Comparison of ENCODE assay signal across 1 cellular context in the genomic region with DNA sequence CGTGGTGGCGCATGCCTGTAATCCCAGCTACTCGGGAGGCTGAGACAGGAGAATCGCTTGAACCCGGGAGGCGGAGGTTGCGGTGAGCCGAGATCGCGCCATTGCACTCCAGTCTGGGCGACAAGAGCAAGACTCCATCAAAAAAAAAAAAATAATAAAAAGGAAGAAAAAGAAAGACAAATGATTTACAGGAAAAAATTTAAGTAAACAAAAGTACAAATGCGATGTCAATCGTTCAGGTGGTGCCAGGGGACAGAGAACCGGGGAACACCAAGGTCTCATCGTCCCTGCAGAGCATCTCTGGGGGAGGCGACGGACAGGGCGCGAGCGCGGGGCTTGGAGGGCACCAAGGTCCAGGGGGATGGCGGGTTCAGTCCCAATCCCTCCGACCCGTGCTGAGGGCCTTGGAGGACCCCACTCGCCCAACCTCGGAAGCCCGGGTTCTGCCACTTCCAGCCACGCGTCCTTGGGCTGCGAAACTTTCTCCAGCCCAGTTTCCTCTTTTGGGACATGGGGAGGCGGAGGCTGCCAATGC.
TF ChIP-seq lines count a peak whose summit lies in the region.

No MANE protein-coding gene starts in this region.

TF ChIP-seq in K562, 482 proteins besides CTCF, POLR2A, EP300 and RAD21 (continued from another document and continues in another):
- TF ChIP-seq RERE (CRISPR knock-in tag; IDR thresholded peaks at IDR 0.05; ENCODE audit: borderline replicate concordance) (no peak), BRF2 (IDR thresholded peaks at IDR 0.05; ENCODE audit: borderline replicate concordance, insufficient read depth, insufficient read length) (no peak), THRAP3 (IDR thresholded peaks at IDR 0.05; ENCODE audit: borderline replicate concordance) (no peak), ZNF280B (CRISPR knock-in tag; IDR thresholded peaks at IDR 0.05) (no peak), ZNF696 (CRISPR knock-in tag; conservative IDR thresholded peaks at IDR 0.05) (no peak), ZNF589 (CRISPR knock-in tag; IDR thresholded peaks at IDR 0.05; ENCODE audit: low read depth) (no peak), NFIC (IDR thresholded peaks at IDR 0.05) (no peak), ZNF3 (CRISPR knock-in tag; IDR thresholded peaks at IDR 0.05) (no peak), ZNF12 (CRISPR knock-in tag; IDR thresholded peaks at IDR 0.05) (no peak), ZNF77 (CRISPR knock-in tag; IDR thresholded peaks at IDR 0.05) (no peak), E2F8 (IDR thresholded peaks at IDR 0.05; ENCODE audit: low read depth, partially characterized antibody) (no peak), ZNF644 (tag; IDR thresholded peaks at IDR 0.05; ENCODE audit: low read depth) (no peak), ZFP1 (CRISPR knock-in tag; IDR thresholded peaks at IDR 0.05) (no peak), TARDBP (IDR thresholded peaks at IDR 0.05) (no peak), PKNOX1 (IDR thresholded peaks at IDR 0.05) (no peak), SMARCB1 (IDR thresholded peaks at IDR 0.05; ENCODE audit: insufficient read length, low read depth) (no peak), FOSL1 (tag; conservative IDR thresholded peaks at IDR 0.05) (no peak), HCFC1 (IDR thresholded peaks at IDR 0.05; ENCODE audit: low read depth, low read length) (no peak), OTX1 (CRISPR knock-in tag; IDR thresholded peaks at IDR 0.05) (no peak), NR2C1 (IDR thresholded peaks at IDR 0.05) (no peak), NR2C1 (tag; IDR thresholded peaks at IDR 0.05) (no peak), LARP7 (IDR thresholded peaks at IDR 0.05) (peak; percentile 55; the same call in 1 of the 2 replicates), HDAC2 (IDR thresholded peaks at IDR 0.05) (no peak), ZBTB17 (CRISPR knock-in tag; IDR thresholded peaks at IDR 0.05) (no peak), KLF1 (tag; IDR thresholded peaks at IDR 0.05) (no peak), RHOXF2B (CRISPR knock-in tag; conservative IDR thresholded peaks at IDR 0.05) (no peak), PRPF4 (IDR thresholded peaks at IDR 0.05; ENCODE audit: insufficient read depth, low read depth, low read length, poor library complexity, severe bottlenecking) (no peak), HDAC8 (tag; IDR thresholded peaks at IDR 0.05) (no peak), MIER1 (IDR thresholded peaks at IDR 0.05; ENCODE audit: low read depth) (0 out of 2 replicates have a peak, but pooled peaks have one; percentile 53), CREB3 (tag; conservative IDR thresholded peaks at IDR 0.05; ENCODE audit: low read depth) (no peak), BACH1 (tag; IDR thresholded peaks at IDR 0.05) (no peak), ZNF76 (CRISPR knock-in tag; IDR thresholded peaks at IDR 0.05; ENCODE audit: borderline replicate concordance) (no peak), CHD1 (IDR thresholded peaks at IDR 0.05; ENCODE audit: low read length) (peak; percentile 51), ZNF146 (CRISPR knock-in tag; IDR thresholded peaks at IDR 0.05; ENCODE audit: unreplicated experiment) (no peak), RBM14 (IDR thresholded peaks at IDR 0.05; ENCODE audit: borderline replicate concordance, insufficient read depth, low read depth, low read length) (no peak), SP2 (IDR thresholded peaks at IDR 0.05; ENCODE audit: extremely low read depth, low read depth, low read length, poor library complexity, severe bottlenecking) (no peak)
- TF ChIP-seq, protein P1, sequence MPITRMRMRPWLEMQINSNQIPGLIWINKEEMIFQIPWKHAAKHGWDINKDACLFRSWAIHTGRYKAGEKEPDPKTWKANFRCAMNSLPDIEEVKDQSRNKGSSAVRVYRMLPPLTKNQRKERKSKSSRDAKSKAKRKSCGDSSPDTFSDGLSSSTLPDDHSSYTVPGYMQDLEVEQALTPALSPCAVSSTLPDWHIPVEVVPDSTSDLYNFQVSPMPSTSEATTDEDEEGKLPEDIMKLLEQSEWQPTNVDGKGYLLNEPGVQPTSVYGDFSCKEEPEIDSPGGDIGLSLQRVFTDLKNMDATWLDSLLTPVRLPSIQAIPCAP (CRISPR knock-in tag; IDR thresholded peaks at IDR 0.05; ENCODE audit: borderline replicate concordance) = no peak
- TF ChIP-seq, protein P2, sequence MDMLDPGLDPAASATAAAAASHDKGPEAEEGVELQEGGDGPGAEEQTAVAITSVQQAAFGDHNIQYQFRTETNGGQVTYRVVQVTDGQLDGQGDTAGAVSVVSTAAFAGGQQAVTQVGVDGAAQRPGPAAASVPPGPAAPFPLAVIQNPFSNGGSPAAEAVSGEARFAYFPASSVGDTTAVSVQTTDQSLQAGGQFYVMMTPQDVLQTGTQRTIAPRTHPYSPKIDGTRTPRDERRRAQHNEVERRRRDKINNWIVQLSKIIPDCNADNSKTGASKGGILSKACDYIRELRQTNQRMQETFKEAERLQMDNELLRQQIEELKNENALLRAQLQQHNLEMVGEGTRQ (CRISPR knock-in tag; IDR thresholded peaks at IDR 0.05) = no peak
- TF ChIP-seq, protein P3, sequence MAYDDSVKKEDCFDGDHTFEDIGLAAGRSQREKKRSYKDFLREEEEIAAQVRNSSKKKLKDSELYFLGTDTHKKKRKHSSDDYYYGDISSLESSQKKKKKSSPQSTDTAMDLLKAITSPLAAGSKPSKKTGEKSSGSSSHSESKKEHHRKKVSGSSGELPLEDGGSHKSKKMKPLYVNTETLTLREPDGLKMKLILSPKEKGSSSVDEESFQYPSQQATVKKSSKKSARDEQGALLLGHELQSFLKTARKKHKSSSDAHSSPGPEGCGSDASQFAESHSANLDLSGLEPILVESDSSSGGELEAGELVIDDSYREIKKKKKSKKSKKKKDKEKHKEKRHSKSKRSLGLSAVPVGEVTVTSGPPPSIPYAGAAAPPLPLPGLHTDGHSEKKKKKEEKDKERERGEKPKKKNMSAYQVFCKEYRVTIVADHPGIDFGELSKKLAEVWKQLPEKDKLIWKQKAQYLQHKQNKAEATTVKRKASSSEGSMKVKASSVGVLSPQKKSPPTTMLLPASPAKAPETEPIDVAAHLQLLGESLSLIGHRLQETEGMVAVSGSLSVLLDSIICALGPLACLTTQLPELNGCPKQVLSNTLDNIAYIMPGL (CRISPR knock-in tag; IDR thresholded peaks at IDR 0.05) = no peak
- TF ChIP-seq, protein P4, sequence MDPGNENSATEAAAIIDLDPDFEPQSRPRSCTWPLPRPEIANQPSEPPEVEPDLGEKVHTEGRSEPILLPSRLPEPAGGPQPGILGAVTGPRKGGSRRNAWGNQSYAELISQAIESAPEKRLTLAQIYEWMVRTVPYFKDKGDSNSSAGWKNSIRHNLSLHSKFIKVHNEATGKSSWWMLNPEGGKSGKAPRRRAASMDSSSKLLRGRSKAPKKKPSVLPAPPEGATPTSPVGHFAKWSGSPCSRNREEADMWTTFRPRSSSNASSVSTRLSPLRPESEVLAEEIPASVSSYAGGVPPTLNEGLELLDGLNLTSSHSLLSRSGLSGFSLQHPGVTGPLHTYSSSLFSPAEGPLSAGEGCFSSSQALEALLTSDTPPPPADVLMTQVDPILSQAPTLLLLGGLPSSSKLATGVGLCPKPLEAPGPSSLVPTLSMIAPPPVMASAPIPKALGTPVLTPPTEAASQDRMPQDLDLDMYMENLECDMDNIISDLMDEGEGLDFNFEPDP (CRISPR knock-in tag; IDR thresholded peaks at IDR 0.05) = no peak
- TF ChIP-seq, protein P5, sequence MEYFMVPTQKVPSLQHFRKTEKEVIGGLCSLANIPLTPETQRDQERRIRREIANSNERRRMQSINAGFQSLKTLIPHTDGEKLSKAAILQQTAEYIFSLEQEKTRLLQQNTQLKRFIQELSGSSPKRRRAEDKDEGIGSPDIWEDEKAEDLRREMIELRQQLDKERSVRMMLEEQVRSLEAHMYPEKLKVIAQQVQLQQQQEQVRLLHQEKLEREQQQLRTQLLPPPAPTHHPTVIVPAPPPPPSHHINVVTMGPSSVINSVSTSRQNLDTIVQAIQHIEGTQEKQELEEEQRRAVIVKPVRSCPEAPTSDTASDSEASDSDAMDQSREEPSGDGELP (CRISPR knock-in tag; IDR thresholded peaks at IDR 0.05; ENCODE audit: borderline replicate concordance) = no peak
